In the genomic region with DNA sequence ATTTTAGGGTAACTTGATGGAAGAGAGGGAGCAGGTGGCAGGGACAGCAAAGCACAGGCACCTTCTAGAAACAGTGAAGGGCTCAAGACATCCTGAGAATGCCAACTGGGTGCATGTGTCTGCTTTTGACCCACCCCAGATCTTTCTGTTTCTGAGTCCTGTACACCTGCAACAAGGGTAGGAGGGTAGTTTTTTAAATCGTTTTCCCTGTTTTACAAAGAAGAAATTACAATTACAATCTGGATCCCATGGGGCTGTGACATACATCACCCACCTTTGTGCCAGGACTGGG, we compare ENCODE assay signal across 1 cellular context.
TF ChIP-seq lines count a peak whose summit lies in the region.

No MANE protein-coding gene starts in this region.

TF ChIP-seq in GM12878, 131 proteins besides CTCF, POLR2A, EP300 and RAD21:
- 0 out of 2 replicates have a peak, but pooled peaks have one; percentile 8 for TF ChIP-seq EED (IDR thresholded peaks at IDR 0.05; ENCODE audit: low read depth)
- no peak for TF ChIP-seq BMI1 (IDR thresholded peaks at IDR 0.05; ENCODE audit: borderline replicate concordance)
- no peak for TF ChIP-seq CREM (IDR thresholded peaks at IDR 0.05; ENCODE audit: low read depth)
- no peak for TF ChIP-seq TCF12 (IDR thresholded peaks at IDR 0.05; ENCODE audit: low read depth, low read length)
